In the genomic region with DNA sequence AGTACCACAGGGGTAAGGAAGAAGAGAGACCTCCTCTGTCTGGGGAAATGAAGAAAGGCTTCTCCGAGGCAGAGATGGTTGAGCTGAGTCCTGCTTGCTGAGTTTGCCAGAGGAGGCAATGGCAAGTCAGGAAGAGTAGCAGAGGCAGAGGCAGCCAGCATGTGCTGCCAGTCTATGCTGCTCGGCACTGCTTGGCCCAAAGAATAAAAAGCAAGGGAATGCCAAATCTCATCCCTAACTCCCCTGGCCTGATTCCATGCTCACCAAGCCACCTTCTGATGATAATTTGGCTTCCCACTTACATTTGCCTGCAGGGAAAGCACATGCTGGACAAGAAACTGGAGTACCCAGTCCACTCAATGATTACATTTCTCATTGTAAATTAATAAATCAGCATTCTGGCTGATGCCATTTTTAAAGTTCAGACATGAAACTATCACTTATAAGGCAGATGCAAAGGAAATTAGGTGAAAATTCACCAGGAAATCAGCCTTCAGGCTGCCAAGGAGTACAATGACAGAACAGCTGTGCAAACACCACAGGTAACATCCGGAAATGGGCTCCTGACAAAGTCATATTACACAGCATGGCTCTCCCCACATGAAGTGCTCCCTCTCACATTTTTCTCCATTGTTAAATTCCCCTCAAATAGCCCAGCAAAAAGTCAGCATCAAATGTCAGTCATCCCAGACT, we compare ENCODE assay signal across 18 cellular contexts.
DNase-seq lines count a peak whose midpoint lies in the region; ATAC-seq and TF ChIP-seq lines count a peak whose summit lies in the region.
"Had no signal": no experiment of that assay in that cellular context is flagged by ENCODE, and none has a peak within 500 bp of the region (broad histone marks: within the 10 kb centered on the region; RNA-seq: fewer than 3 reads in every experiment).

No MANE protein-coding gene starts in this region.

- DNase-seq in DMS79 treated with DMSO at 0.1 percent for 48 hours (lab: John Stamatoyannopoulos, UW) (peak; percentile 94), NCI-H1930 (lab: John Stamatoyannopoulos, UW) (peak; percentile 63 to 65), NCI-H510A treated with DMSO at 0.1 percent for 48 hours (lab: John Stamatoyannopoulos, UW) (peak; percentile 71), dermis microvascular lymphatic vessel endothelial cell (ENCODE audit: low read depth in 2 of 2) (peak; percentile 89 to 90), T-helper 2 cell (no peak), GOT3 (lab: John Stamatoyannopoulos, UW) (no peak)
- DNase-seq: activated CD4-positive, CD25-positive, alpha-beta regulatory T cell treated with anti-CD3 and anti-CD28 coated beads, Interleukin-2, amount 50 U/mL, for 72 hours; activated CD8-positive, alpha-beta memory T cell treated with anti-CD3 and anti-CD28 coated beads, Interleukin-2, amount 50 U/mL, for 48 hours; activated gamma-delta T cell treated with Interleukin-2 at 50 U/mL for 16 hours; gastrocnemius medialis; HCEC 1CT; nucleus accumbens; stimulated activated CD4-positive, alpha-beta T cell treated with anti-CD3 and anti-CD28 coated beads, Interleukin-4, amount 100 ng/mL, for 24 hours; stimulated activated CD8-positive, alpha-beta memory T cell treated with anti-CD3 and anti-CD28 coated beads, Interleukin-4, amount 100 ng/mL, for 48 hours had no signal

- no peak for ATAC-seq in HG02678 (IDR thresholded peaks at IDR 0.05; ENCODE audit: unreplicated experiment)
- ATAC-seq in SK-N-SH treated with all-trans-retinoic acid at 6 μM for 48 hours: no peak
- ATAC-seq: gastrocnemius medialis, left lobe of liver, Right ventricle myocardium inferior had no signal

TF ChIP-seq in SK-N-SH treated with all-trans-retinoic acid at 6 μM for 48 hours, 23 proteins besides CTCF, POLR2A, EP300 and RAD21:
- TF ChIP-seq BACH2 (CRISPR knock-in tag; IDR thresholded peaks at IDR 0.05; ENCODE audit: borderline replicate concordance): no peak
- TF ChIP-seq, protein P1, sequence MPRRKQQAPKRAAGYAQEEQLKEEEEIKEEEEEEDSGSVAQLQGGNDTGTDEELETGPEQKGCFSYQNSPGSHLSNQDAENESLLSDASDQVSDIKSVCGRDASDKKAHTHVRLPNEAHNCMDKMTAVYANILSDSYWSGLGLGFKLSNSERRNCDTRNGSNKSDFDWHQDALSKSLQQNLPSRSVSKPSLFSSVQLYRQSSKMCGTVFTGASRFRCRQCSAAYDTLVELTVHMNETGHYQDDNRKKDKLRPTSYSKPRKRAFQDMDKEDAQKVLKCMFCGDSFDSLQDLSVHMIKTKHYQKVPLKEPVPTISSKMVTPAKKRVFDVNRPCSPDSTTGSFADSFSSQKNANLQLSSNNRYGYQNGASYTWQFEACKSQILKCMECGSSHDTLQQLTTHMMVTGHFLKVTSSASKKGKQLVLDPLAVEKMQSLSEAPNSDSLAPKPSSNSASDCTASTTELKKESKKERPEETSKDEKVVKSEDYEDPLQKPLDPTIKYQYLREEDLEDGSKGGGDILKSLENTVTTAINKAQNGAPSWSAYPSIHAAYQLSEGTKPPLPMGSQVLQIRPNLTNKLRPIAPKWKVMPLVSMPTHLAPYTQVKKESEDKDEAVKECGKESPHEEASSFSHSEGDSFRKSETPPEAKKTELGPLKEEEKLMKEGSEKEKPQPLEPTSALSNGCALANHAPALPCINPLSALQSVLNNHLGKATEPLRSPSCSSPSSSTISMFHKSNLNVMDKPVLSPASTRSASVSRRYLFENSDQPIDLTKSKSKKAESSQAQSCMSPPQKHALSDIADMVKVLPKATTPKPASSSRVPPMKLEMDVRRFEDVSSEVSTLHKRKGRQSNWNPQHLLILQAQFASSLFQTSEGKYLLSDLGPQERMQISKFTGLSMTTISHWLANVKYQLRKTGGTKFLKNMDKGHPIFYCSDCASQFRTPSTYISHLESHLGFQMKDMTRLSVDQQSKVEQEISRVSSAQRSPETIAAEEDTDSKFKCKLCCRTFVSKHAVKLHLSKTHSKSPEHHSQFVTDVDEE (CRISPR knock-in tag; IDR thresholded peaks at IDR 0.05): no peak
- no peak for TF ChIP-seq ZC3H10 (CRISPR knock-in tag; IDR thresholded peaks at IDR 0.05)
- no peak for TF ChIP-seq OSR1 (CRISPR knock-in tag; IDR thresholded peaks at IDR 0.05)
- TF ChIP-seq, protein P2, sequence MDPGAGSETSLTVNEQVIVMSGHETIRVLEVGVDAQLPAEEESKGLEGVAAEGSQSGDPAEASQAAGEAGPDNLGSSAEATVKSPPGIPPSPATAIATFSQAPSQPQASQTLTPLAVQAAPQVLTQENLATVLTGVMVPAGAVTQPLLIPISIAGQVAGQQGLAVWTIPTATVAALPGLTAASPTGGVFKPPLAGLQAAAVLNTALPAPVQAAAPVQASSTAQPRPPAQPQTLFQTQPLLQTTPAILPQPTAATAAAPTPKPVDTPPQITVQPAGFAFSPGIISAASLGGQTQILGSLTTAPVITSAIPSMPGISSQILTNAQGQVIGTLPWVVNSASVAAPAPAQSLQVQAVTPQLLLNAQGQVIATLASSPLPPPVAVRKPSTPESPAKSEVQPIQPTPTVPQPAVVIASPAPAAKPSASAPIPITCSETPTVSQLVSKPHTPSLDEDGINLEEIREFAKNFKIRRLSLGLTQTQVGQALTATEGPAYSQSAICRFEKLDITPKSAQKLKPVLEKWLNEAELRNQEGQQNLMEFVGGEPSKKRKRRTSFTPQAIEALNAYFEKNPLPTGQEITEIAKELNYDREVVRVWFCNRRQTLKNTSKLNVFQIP (CRISPR knock-in tag; IDR thresholded peaks at IDR 0.05; ENCODE audit: borderline replicate concordance, low read depth): no peak
- no peak for TF ChIP-seq ZNF70 (CRISPR knock-in tag; IDR thresholded peaks at IDR 0.05)
- TF ChIP-seq RARB (CRISPR knock-in tag; IDR thresholded peaks at IDR 0.05): no peak
- no peak for TF ChIP-seq ISL1 (CRISPR knock-in tag; IDR thresholded peaks at IDR 0.05)
- no peak for TF ChIP-seq ZFP3 (CRISPR knock-in tag; IDR thresholded peaks at IDR 0.05)
- no peak for TF ChIP-seq ZFP30 (CRISPR knock-in tag; IDR thresholded peaks at IDR 0.05)
- TF ChIP-seq, protein P3, sequence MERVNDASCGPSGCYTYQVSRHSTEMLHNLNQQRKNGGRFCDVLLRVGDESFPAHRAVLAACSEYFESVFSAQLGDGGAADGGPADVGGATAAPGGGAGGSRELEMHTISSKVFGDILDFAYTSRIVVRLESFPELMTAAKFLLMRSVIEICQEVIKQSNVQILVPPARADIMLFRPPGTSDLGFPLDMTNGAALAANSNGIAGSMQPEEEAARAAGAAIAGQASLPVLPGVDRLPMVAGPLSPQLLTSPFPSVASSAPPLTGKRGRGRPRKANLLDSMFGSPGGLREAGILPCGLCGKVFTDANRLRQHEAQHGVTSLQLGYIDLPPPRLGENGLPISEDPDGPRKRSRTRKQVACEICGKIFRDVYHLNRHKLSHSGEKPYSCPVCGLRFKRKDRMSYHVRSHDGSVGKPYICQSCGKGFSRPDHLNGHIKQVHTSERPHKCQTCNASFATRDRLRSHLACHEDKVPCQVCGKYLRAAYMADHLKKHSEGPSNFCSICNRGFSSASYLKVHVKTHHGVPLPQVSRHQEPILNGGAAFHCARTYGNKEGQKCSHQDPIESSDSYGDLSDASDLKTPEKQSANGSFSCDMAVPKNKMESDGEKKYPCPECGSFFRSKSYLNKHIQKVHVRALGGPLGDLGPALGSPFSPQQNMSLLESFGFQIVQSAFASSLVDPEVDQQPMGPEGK (CRISPR knock-in tag; IDR thresholded peaks at IDR 0.05; ENCODE audit: borderline replicate concordance): no peak
- TF ChIP-seq, protein P4, sequence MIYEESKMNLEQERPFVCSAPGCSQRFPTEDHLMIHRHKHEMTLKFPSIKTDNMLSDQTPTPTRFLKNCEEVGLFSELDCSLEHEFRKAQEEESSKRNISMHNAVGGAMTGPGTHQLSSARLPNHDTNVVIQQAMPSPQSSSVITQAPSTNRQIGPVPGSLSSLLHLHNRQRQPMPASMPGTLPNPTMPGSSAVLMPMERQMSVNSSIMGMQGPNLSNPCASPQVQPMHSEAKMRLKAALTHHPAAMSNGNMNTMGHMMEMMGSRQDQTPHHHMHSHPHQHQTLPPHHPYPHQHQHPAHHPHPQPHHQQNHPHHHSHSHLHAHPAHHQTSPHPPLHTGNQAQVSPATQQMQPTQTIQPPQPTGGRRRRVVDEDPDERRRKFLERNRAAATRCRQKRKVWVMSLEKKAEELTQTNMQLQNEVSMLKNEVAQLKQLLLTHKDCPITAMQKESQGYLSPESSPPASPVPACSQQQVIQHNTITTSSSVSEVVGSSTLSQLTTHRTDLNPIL (CRISPR knock-in tag; IDR thresholded peaks at IDR 0.05; ENCODE audit: low read depth): no peak
- TF ChIP-seq PPARA (CRISPR knock-in tag; IDR thresholded peaks at IDR 0.05; ENCODE audit: borderline replicate concordance): no peak
- no peak for TF ChIP-seq ZNF8 (CRISPR knock-in tag; IDR thresholded peaks at IDR 0.05)
- TF ChIP-seq GLIS3 (CRISPR knock-in tag; IDR thresholded peaks at IDR 0.05): no peak
- no peak for TF ChIP-seq SNAI2 (CRISPR knock-in tag; IDR thresholded peaks at IDR 0.05)
TF ChIP-seq in SK-N-SH treated with all-trans-retinoic acid at 6 μM for 48 hours: peak in this region for 0.

Comparison
In these comparisons a context has a peak if more than half of its experiments do, and no peak if none do; other contexts are left out.
1. DNase-seq: peak in DMS79 treated with DMSO at 0.1 percent for 48 hours (single experiment), NCI-H1930 (2 of 2), NCI-H510A treated with DMSO at 0.1 percent for 48 hours (single experiment) and dermis microvascular lymphatic vessel endothelial cell (2 of 2); none in T-helper 2 cell (0 of 5) and GOT3 (single experiment).